1 cellular context compared by ENCODE assay signal in genomic region chr11:70547821-70548670, GRCh38.
TF ChIP-seq lines count a peak whose summit lies in the region.

No MANE protein-coding gene starts in this region.

TF ChIP-seq in H1, 55 proteins besides CTCF, POLR2A, EP300 and RAD21:
- TF ChIP-seq CHD7 (IDR thresholded peaks at IDR 0.05; ENCODE audit: insufficient replicate concordance, low read length) (no peak), SAP30 (IDR thresholded peaks at IDR 0.05; ENCODE audit: insufficient read depth, insufficient replicate concordance, low read length) (no peak), KDM5A (IDR thresholded peaks at IDR 0.05; ENCODE audit: low read length) (no peak), ATF2 (IDR thresholded peaks at IDR 0.05; ENCODE audit: low read length) (no peak), TAF1 (IDR thresholded peaks at IDR 0.05; ENCODE audit: low read depth, low read length) (no peak), ASH2L (IDR thresholded peaks at IDR 0.05; ENCODE audit: low read length) (no peak), FOSL1 (IDR thresholded peaks at IDR 0.05; ENCODE audit: insufficient read depth, low read depth, low read length) (no peak), SIRT6 (IDR thresholded peaks at IDR 0.05; ENCODE audit: low read length) (no peak), RFX5 (IDR thresholded peaks at IDR 0.05; ENCODE audit: borderline replicate concordance, low read depth, low read length) (no peak), MAX (IDR thresholded peaks at IDR 0.05) (no peak), YY1 (IDR thresholded peaks at IDR 0.05; ENCODE audit: low read depth, low read length) (no peak), SIN3A (conservative IDR thresholded peaks at IDR 0.05 in 1 of 2, IDR thresholded peaks at IDR 0.05 in 1 of 2; ENCODE audit: low read depth in 1 of 2, low read length in 2 of 2) (no peak)
